Comparison of ENCODE assay signal across 20 cellular contexts in the genomic region with DNA sequence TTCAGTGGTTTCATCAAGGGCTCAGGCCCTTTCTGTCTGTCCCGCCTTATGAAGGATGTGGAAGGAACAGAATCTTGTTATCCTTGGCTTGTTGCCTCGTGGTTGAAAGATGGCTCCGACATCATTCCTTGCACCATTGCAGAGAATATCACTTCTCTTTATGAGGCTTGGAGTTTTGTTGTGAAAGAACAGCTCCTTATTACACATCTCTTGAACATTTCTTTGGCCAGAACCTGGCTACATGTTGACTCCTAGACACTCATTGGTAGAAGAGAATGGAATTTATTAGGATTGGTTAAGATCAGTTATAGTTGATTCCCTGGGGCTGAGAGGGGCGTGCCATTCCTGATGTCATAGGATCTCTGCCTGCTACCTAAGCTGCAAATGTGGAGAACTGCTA.
"Had no signal": no experiment of that assay in that cellular context is flagged by ENCODE, and none has a peak within 500 bp of the region (broad histone marks: within the 10 kb centered on the region; RNA-seq: fewer than 3 reads in every experiment).

No MANE protein-coding gene starts in this region.

- H3K9ac ChIP-seq: neural progenitor cell had no signal

- H3K27me3 ChIP-seq: body of pancreas, gastrocnemius medialis, neural progenitor cell, stomach had no signal

- H3K36me3 ChIP-seq: gastrocnemius medialis, heart right ventricle, neural progenitor cell, stomach, thoracic aorta, upper lobe of right lung had no signal

- H3K4me2 ChIP-seq: neural progenitor cell had no signal

- H3K4me1 ChIP-seq: gastrocnemius medialis, heart right ventricle, neural progenitor cell, psoas muscle, stomach, upper lobe of right lung had no signal

- ATAC-seq: activated CD4-positive, alpha-beta T cell treated with anti-CD3 and anti-CD28 coated beads for 36 hours; activated T-cell treated with anti-CD3 and anti-CD28 coated beads, Interleukin-2, amount 50 U/mL, for 4 hours; body of pancreas; gastrocnemius medialis; heart right ventricle; left colon; psoas muscle; sciatic nerve; T-helper 17 cell; upper lobe of right lung had no signal

- H2AFZ ChIP-seq: neural progenitor cell had no signal

- H3K27ac ChIP-seq: body of pancreas, gastrocnemius medialis, heart right ventricle, neural progenitor cell, psoas muscle, stomach, thoracic aorta, upper lobe of right lung had no signal

- H3K9me3 ChIP-seq: body of pancreas, gastrocnemius medialis, psoas muscle, stomach, thoracic aorta, upper lobe of right lung had no signal

- DNase-seq: activated CD4-positive, alpha-beta memory T cell treated with anti-CD3 and anti-CD28 coated beads, Interleukin-2, amount 10 ng/mL, durations not matched to agents 7 days and 5 days; activated CD4-positive, alpha-beta T cell treated with anti-CD3 and anti-CD28 coated beads for 36 hours; activated effector memory CD4-positive, alpha-beta T cell treated with Interleukin-2 at 50 U/mL for 16 hours; activated T-cell treated with anti-CD3 and anti-CD28 coated beads, Interleukin-2, amount 50 U/mL, for 4 hours; amniotic stem cell; body of pancreas; dermis blood vessel endothelial cell; endodermal cell; gastrocnemius medialis; heart right ventricle; left colon; psoas muscle; stimulated activated CD4-positive, alpha-beta T cell treated with anti-CD3 and anti-CD28 coated beads, Interleukin-1b, Interleukin-23, amount 100 ng/mL, for 48 hours; stomach; T-helper 17 cell; upper lobe of right lung had no signal

- H3K4me3 ChIP-seq: body of pancreas, gastrocnemius medialis, heart right ventricle, lung, neural progenitor cell, psoas muscle, stomach, thoracic aorta, upper lobe of right lung had no signal
